In the genomic region with DNA sequence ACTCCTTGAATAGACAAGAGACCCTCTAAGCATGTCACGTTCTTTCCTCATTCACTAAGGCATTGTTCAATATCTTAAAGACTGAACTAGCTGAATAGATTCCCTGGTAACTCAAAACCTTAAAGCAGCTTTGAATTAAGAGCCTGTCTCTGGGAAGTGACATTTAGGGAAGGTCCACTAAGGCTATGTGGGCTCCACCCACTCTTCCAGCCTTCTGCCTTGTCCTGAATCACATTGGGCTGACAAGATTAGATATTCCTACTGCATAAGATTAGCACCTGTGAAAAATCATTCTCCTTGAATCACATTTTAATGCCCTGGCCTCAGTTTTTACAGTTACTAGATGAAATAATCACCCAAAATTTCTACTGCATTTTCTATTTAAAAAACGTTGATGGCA, we compare ENCODE assay signal across 22 cellular contexts. TPM values are rescaled to one million over a fixed set of nuclear protein-coding genes. Genes with fewer than 3 reads are reported as not detected.
DNase-seq lines count a peak whose midpoint lies in the region; ATAC-seq and TF ChIP-seq lines count a peak whose summit lies in the region.
"Had no signal": no experiment of that assay in that cellular context is flagged by ENCODE, and none has a peak within 500 bp of the region (broad histone marks: within the 10 kb centered on the region; RNA-seq: fewer than 3 reads in every experiment).

No MANE protein-coding gene starts in this region.

- intact Hi-C loops in Right ventricle myocardium superior (cut with DNase I) (no loop called here), cardiac septum (cut with DNase I) (no loop called here), left ventricle myocardium superior (cut with micrococcal nuclease) (no loop called here)

- ATAC-seq in Right ventricle myocardium superior (ENCODE audit: poor library complexity): peak; percentile 42
- peak; percentile 61 for ATAC-seq in left ventricle myocardium superior
- ATAC-seq: A549, GM12878 had no signal

- in situ Hi-C loops in G401 (cut with HindIII; ENCODE audit: low sequenced_read_pairs): no loop called here

- DNase-seq in Right ventricle myocardium superior: no peak
- no peak for DNase-seq in cardiac septum (ENCODE audit: low spot score)
- DNase-seq in WERI-Rb-1: peak; percentile 90
- no peak for DNase-seq in left ventricle myocardium superior
- no peak for DNase-seq in G401 (ENCODE audit: low spot score)
- no peak for DNase-seq in NCI-H2227 treated with DMSO at 0.1 percent for 48 hours (lab: John Stamatoyannopoulos, UW)
- DNase-seq: 8988T; ACHN; AML-193; BE2C; Calu3; CD4-positive, alpha-beta T cell; CD8-positive, alpha-beta memory T cell; DMS53; DND-41; GDM1; GM23248; H7; HCEC 1CT had no signal

- H3K27ac ChIP-seq in WERI-Rb-1: peak overlapping the region; percentile 59
- H3K27ac ChIP-seq: A549; BLaER1 treated with 17β-estradiol and CSF1 and Interleukin-3, amounts not matched to agents 10 nM and 100 nM; GM23248 had no signal

- no peak overlapping the region for H3K4me3 ChIP-seq in WERI-Rb-1 (ENCODE audit: low read depth, low read length)
- H3K4me3 ChIP-seq: A549; BLaER1 treated with 17β-estradiol and CSF1 and Interleukin-3, amounts not matched to agents 10 nM and 100 nM; GM12878; GM23248 had no signal

- TF ChIP-seq CTCF in WERI-Rb-1 (IDR thresholded peaks at IDR 0.05; ENCODE audit: low read depth, low read length): no peak

- no peaks in the 10 kb centered on the region for H3K9me3 ChIP-seq in WERI-Rb-1 (ENCODE audit: severe bottlenecking)
- H3K9me3 ChIP-seq: A549, BE2C had no signal

- no peaks in the 10 kb centered on the region for H3K27me3 ChIP-seq in WERI-Rb-1 (ENCODE audit: insufficient read depth, low read depth, severe bottlenecking)
- H3K27me3 ChIP-seq: BE2C; BLaER1 treated with 17β-estradiol and CSF1 and Interleukin-3, amounts not matched to agents 10 nM and 100 nM had no signal

- no peaks in the 10 kb centered on the region for H3K36me3 ChIP-seq in WERI-Rb-1
- H3K36me3 ChIP-seq: BE2C; BLaER1 treated with 17β-estradiol and CSF1 and Interleukin-3, amounts not matched to agents 10 nM and 100 nM had no signal

RNA-seq across cellular contexts. Expression of a gene that starts 36.3 kb away (rescaled TPM):
- total RNA-seq in Right ventricle myocardium superior: 279 TPM
- 376 TPM for total RNA-seq in cardiac septum
- total RNA-seq in left ventricle myocardium superior: 272 TPM
- total RNA-seq in G401 (2014; rRNA removed; shearing (Covaris generic)): not detected in 2 replicates
- total RNA-seq: GM12878, GM23248 had no signal

Comparison
In these comparisons a context has a peak if more than half of its experiments do, and no peak if none do; other contexts are left out.
1. RNA of a gene that starts 36.3 kb away (total RNA-seq): 376 TPM in cardiac septum (single experiment), 279 TPM in Right ventricle myocardium superior (single experiment) and 272 TPM in left ventricle myocardium superior (single experiment); not detected in G401; every median in the first group is over 100 times any median in the second.